ENCODE assay signal across 8 cellular contexts in genomic region chr7:76069238-76069638, GRCh38. TPM values are rescaled to one million over a fixed set of nuclear protein-coding genes. Genes with fewer than 3 reads are reported as not detected.
A peak's percentile ranks its signal among the peaks of the same experiment; 100 is the strongest.
DNase-seq lines count a peak whose midpoint lies in the region; ATAC-seq and TF ChIP-seq lines count a peak whose summit lies in the region.

No MANE protein-coding gene starts in this region.

- DNase-seq in hepatic stellate cell (ENCODE audit: low spot score) (peak; percentile 75), superior temporal gyrus (ENCODE audit: extremely low spot score) (peak; percentile 67), glutamatergic neuron (no peak), NCI-H446 treated with DMSO at 0.1 percent for 48 hours (lab: John Stamatoyannopoulos, UW) (no peak)

- no peaks in the 10 kb centered on the region for H3K27me3 Mint-ChIP-seq in glutamatergic neuron (ENCODE audit: unreplicated experiment)

- no peaks in the 10 kb centered on the region for H3K9me3 Mint-ChIP-seq in glutamatergic neuron (ENCODE audit: unreplicated experiment)

- H3K4me1 Mint-ChIP-seq in glutamatergic neuron (ENCODE audit: low read depth, unreplicated experiment) = no peaks in the 10 kb centered on the region

- H3K27ac ChIP-seq in C4-2B = peak overlapping the region; percentile 42

- no peak overlapping the region for H3K4me3 ChIP-seq in WI38 (ENCODE audit: low read depth, low read length)

- no peak for ATAC-seq in GM19035 (IDR thresholded peaks at IDR 0.05; ENCODE audit: unreplicated experiment)

- no peaks in the 10 kb centered on the region for H3K36me3 Mint-ChIP-seq in glutamatergic neuron (ENCODE audit: unreplicated experiment)

- no peak overlapping the region for H3K4me3 Mint-ChIP-seq in glutamatergic neuron (ENCODE audit: unreplicated experiment)

- TF ChIP-seq CTCF in C4-2B (conservative IDR thresholded peaks at IDR 0.05) (no peak), LNCAP (IDR thresholded peaks at IDR 0.05) (peak; percentile 36; the same call in 1 of the 2 replicates), WI38 (IDR thresholded peaks at IDR 0.05; ENCODE audit: low read depth, low read length) (0 out of 2 replicates have a peak, but pooled peaks have one; percentile 18), glutamatergic neuron (IDR thresholded peaks at IDR 0.05; ENCODE audit: partially characterized antibody, unreplicated experiment) (no peak)

- H3K27ac Mint-ChIP-seq in glutamatergic neuron (ENCODE audit: unreplicated experiment) = no peak overlapping the region

RNA-seq across cellular contexts. Expression of gene MDH2, which starts 21.3 kb away (rescaled TPM):
- 126 TPM for total RNA-seq in glutamatergic neuron (ENCODE audit: unreplicated experiment)

RNA-seq across cellular contexts. Expression of gene STYXL1, which starts 21.4 kb away (rescaled TPM):
- total RNA-seq in glutamatergic neuron (ENCODE audit: unreplicated experiment) = 41.8 TPM

Comparison
In these comparisons a context has a peak if more than half of its experiments do, and no peak if none do; other contexts are left out.
1. CTCF ChIP-seq: peak in LNCAP (single experiment) and WI38 (single experiment); none in C4-2B (single experiment) and glutamatergic neuron (single experiment).
2. DNase-seq: peak in hepatic stellate cell (single experiment) and superior temporal gyrus (single experiment); none in glutamatergic neuron (single experiment) and NCI-H446 treated with DMSO at 0.1 percent for 48 hours (single experiment).